In genomic region chr16:24849641-24850040, GRCh38 we compare ENCODE assay signal across 7 cellular contexts. TPM values are rescaled to one million over a fixed set of nuclear protein-coding genes. Genes with fewer than 3 reads are reported as not detected.
"Had no signal": no experiment of that assay in that cellular context is flagged by ENCODE, and none has a peak within 500 bp of the region (broad histone marks: within the 10 kb centered on the region; RNA-seq: fewer than 3 reads in every experiment).

No MANE protein-coding gene starts in this region.

- H3K4me3 ChIP-seq: GM23248, HAP-1 had no signal

- H3K4me1 ChIP-seq: HAP-1 had no signal

- H3K9me3 ChIP-seq: HAP-1 had no signal

- ATAC-seq: HCT116, HepG2 had no signal

- H3K27ac ChIP-seq: GM23248, HL-60 had no signal

- DNase-seq: GOT3, H7 had no signal

- H3K36me3 ChIP-seq: HAP-1 had no signal

RNA-seq across cellular contexts. Expression of gene SLC5A11, which starts 3.9 kb away (rescaled TPM):
- total RNA-seq: GM23248, H7 had no signal
- polyA plus RNA-seq: GM23248 had no signal
